In the genomic region with DNA sequence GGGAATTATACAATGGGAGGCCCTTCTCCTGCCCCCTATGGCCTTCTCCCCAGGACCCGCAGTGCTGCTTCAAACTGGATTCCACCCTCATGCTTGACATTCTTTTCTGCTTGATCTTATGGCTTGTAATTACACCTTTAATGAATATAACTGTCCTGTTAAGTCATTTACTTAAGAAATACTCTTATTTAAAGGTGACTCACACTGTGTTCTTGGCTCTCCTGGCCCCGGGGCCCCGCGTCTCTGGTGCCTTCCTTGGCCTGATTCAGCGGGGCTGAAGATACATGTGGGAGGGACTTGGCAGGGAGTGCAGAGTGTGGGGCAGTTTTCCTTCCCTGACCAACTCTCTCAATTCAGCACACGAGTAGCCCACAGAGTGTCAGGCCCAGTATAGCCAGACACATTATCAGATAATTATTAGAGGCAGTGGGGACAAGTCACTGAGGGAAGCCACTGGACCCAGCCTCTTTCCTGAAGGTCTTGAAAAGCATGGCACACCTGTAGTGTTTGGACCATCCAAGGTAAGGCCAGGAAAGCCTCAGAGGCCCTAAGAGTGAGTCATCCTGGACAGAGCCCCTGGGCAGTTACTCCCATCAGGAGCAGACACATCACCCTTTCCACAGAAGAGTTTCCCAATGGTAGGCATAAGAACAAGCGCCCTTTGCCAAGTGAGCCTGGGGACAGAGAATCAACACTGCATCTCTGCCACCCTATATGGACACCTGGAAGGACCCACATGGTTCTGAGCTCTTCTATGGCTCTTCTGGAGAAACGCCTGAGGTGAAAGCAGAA, we compare ENCODE assay signal across 9 cellular contexts.
DNase-seq lines count a peak whose midpoint lies in the region; ATAC-seq and TF ChIP-seq lines count a peak whose summit lies in the region.
"Had no signal": no experiment of that assay in that cellular context is flagged by ENCODE, and none has a peak within 500 bp of the region (broad histone marks: within the 10 kb centered on the region; RNA-seq: fewer than 3 reads in every experiment).

No MANE protein-coding gene starts in this region.

- TF ChIP-seq CTCF in astrocyte of the spinal cord (IDR thresholded peaks at IDR 0.05; ENCODE audit: low read depth, low read length) (no peak), upper lobe of right lung (IDR thresholded peaks at IDR 0.05) (no peak)

- in situ Hi-C loops in astrocyte of the spinal cord (cut with HindIII; ENCODE audit: low sequenced_read_pairs) = no loop called here

- no peaks in the 10 kb centered on the region for H3K4me1 ChIP-seq in upper lobe of right lung

- no peaks in the 10 kb centered on the region for H3K9me3 ChIP-seq in upper lobe of right lung

- ATAC-seq in upper lobe of right lung = peak; percentile 65

- peaks cover 17% of the 10 kb centered on the region for H3K36me3 ChIP-seq in upper lobe of right lung

- H3K27me3 ChIP-seq in upper lobe of right lung = no peaks in the 10 kb centered on the region

- no peak overlapping the region for H3K27ac ChIP-seq in upper lobe of right lung

- DNase-seq in NCI-H345 treated with DMSO at 0.1 percent for 48 hours (lab: John Stamatoyannopoulos, UW; ENCODE audit: unreplicated experiment) (peak; percentile 54), NCI-H345 (lab: John Stamatoyannopoulos, UW) (no peak), astrocyte of the spinal cord (ENCODE audit: low read depth, low spot score) (peak; percentile 83), kidney tubule cell (ENCODE audit: low spot score) (peak; percentile 96), upper lobe of right lung (no peak), nucleus accumbens (lab: John Stamatoyannopoulos, UW) (no peak)
- no peak for DNase-seq in activated naive CD4-positive, alpha-beta T cell treated with anti-CD3 and anti-CD28 coated beads, Interleukin-2, amount 50 U/mL, for 16 hours
- no peak for DNase-seq in activated CD4-positive, CD25-positive, alpha-beta regulatory T cell treated with anti-CD3 and anti-CD28 coated beads, Interleukin-2, amount 50 U/mL, for 72 hours
- DNase-seq: 8988T had no signal

- intact Hi-C loops in upper lobe of right lung (cut with DNase I) = no loop called here

- H3K4me3 ChIP-seq in astrocyte of the spinal cord (ENCODE audit: low read depth, low read length) = no peak overlapping the region
- no peak overlapping the region for H3K4me3 ChIP-seq in upper lobe of right lung

Comparison
In these comparisons a context has a peak if more than half of its experiments do, and no peak if none do; other contexts are left out.
1. DNase-seq: peak in NCI-H345 treated with DMSO at 0.1 percent for 48 hours (single experiment), astrocyte of the spinal cord (single experiment) and kidney tubule cell (single experiment); none in NCI-H345 (single experiment), upper lobe of right lung (single experiment), activated naive CD4-positive, alpha-beta T cell treated with anti-CD3 and anti-CD28 coated beads, Interleukin-2, amount 50 U/mL, for 16 hours (single experiment), activated CD4-positive, CD25-positive, alpha-beta regulatory T cell treated with anti-CD3 and anti-CD28 coated beads, Interleukin-2, amount 50 U/mL, for 72 hours (single experiment) and nucleus accumbens (0 of 56).